8 cellular contexts compared by ENCODE assay signal in genomic region chr3:28575748-28576589, GRCh38.
DNase-seq lines count a peak whose midpoint lies in the region; ATAC-seq, FAIRE-seq and TF ChIP-seq lines count a peak whose summit lies in the region.

No MANE protein-coding gene starts in this region.

- H3K4me3 Mint-ChIP-seq in Caco-2 (ENCODE audit: unreplicated experiment) = no peak overlapping the region

- no peak for TF ChIP-seq CTCF in D721Med (IDR thresholded peaks at IDR 0.05; ENCODE audit: insufficient read depth, missing control alignments)
- no peak for TF ChIP-seq CTCF in fibroblast of lung (conservative IDR thresholded peaks at IDR 0.05 in 1 of 2, IDR thresholded peaks at IDR 0.05 in 1 of 2; ENCODE audit: low read depth in 1 of 2, low read length in 2 of 2)
- TF ChIP-seq CTCF in omental fat pad (IDR thresholded peaks at IDR 0.05) = no peak
- no peak for TF ChIP-seq CTCF in Caco-2 (IDR thresholded peaks at IDR 0.05; ENCODE audit: insufficient read depth in 1 of 2, low read depth in 1 of 2, low read length in 1 of 2, severe bottlenecking in 1 of 2, unreplicated experiment in 1 of 2)

- ATAC-seq in omental fat pad (ENCODE audit: low FRiP score) = peak; percentile 38
- ATAC-seq in GM18517 (IDR thresholded peaks at IDR 0.05; ENCODE audit: unreplicated experiment) = no peak

- H3K27me3 Mint-ChIP-seq in Caco-2 (ENCODE audit: insufficient read depth, unreplicated experiment) = peaks cover 18% of the 10 kb centered on the region

- no peaks in the 10 kb centered on the region for H3K9me3 ChIP-seq in fibroblast of lung (ENCODE audit: control insufficient read depth, insufficient read depth, low read depth, low read length)
- no peaks in the 10 kb centered on the region for H3K9me3 ChIP-seq in Caco-2

- H3K4me1 Mint-ChIP-seq in Caco-2 (ENCODE audit: low read depth, unreplicated experiment) = no peaks in the 10 kb centered on the region

- peak overlapping the region; percentile 77 for H3K4me2 ChIP-seq in fibroblast of lung (ENCODE audit: extremely low read depth, insufficient read depth, low read length)

- intact Hi-C loops in Caco-2 (cut with micrococcal nuclease; ENCODE audit: unreplicated experiment) = no loop called here

- CTCF ChIA-PET in Caco-2 (lab: Charles Lee) = no interaction called here

- H3K27me3 ChIP-seq in fibroblast of lung (ENCODE audit: control insufficient read depth, insufficient read depth, low read length) = peaks cover 31% of the 10 kb centered on the region
- no peaks in the 10 kb centered on the region for H3K27me3 ChIP-seq in Caco-2 (replicated peaks; ENCODE audit: control insufficient read depth, insufficient read depth, low read length)

- no peak overlapping the region for H3K27ac Mint-ChIP-seq in Caco-2 (ENCODE audit: unreplicated experiment)

- H3K4me3 ChIP-seq in fibroblast of lung (replicated peaks in 1 of 4; ENCODE audit: control extremely low read depth in 1 of 4, insufficient read depth in 1 of 4, low read depth in 3 of 4, low read length in 4 of 4) = peak overlapping the region; percentile 11 to 53 (median 44)
- no peak overlapping the region for H3K4me3 ChIP-seq in Caco-2 (ENCODE audit: low read depth, low read length)

- H2AFZ ChIP-seq in fibroblast of lung (ENCODE audit: low read length) = no peak overlapping the region

- H3K9me3 Mint-ChIP-seq in Caco-2 (ENCODE audit: unreplicated experiment) = no peaks in the 10 kb centered on the region

- H3K36me3 Mint-ChIP-seq in Caco-2 (ENCODE audit: insufficient read depth, unreplicated experiment) = no peaks in the 10 kb centered on the region

- no TSS peak for BruUV-seq in Caco-2 (replicated peaks; lab: Mats Ljungman, UMichigan)

- POLR2A ChIA-PET in Caco-2 (lab: Charles Lee) = no interaction called here

- peak; percentile 30 for DNase-seq in D721Med (ENCODE audit: insufficient read length, low spot score)
- DNase-seq in NCI-H446 (lab: John Stamatoyannopoulos, UW) = peak; percentile 17 to 43
- peak in 1 of 2 donors; percentile 27 for DNase-seq in fibroblast of lung (ENCODE audit: low read depth in 2 of 2)
- DNase-seq in omental fat pad (ENCODE audit: low spot score) = no peak
- no peak for DNase-seq in MV-4-11 (lab: John Stamatoyannopoulos, UW)
- no peak for DNase-seq in Caco-2
- DNase-seq in activated CD4-positive, alpha-beta T cell treated with anti-CD3 and anti-CD28 coated beads, Interleukin-2, amount 50 U/mL, for 1 hour = no peak

- no peaks in the 10 kb centered on the region for H4K20me1 ChIP-seq in fibroblast of lung (ENCODE audit: control insufficient read depth, extremely low read depth, insufficient read depth, low read length)

- H3K27ac ChIP-seq in fibroblast of lung (ENCODE audit: insufficient read depth, low read length) = no peak overlapping the region

- no peaks in the 10 kb centered on the region for H3K79me2 ChIP-seq in fibroblast of lung (ENCODE audit: control insufficient read depth, insufficient read depth, low read length)

- H3K4me1 ChIP-seq in fibroblast of lung (ENCODE audit: control insufficient read depth, extremely low read depth, insufficient read depth, low read length) (no peaks in the 10 kb centered on the region), Caco-2 (no peaks in the 10 kb centered on the region)

- H3K9ac ChIP-seq in fibroblast of lung (ENCODE audit: insufficient read depth, low read length) = no peak overlapping the region

- FAIRE-seq in D721Med (lab: Jason Lieb, UNC) = no peak

- H3K36me3 ChIP-seq in fibroblast of lung (ENCODE audit: control insufficient read depth, insufficient read depth, low read length) (no peaks in the 10 kb centered on the region), Caco-2 (ENCODE audit: control insufficient read depth, insufficient read depth, low read length) (no peaks in the 10 kb centered on the region)

Comparison
In these comparisons a context has a peak if more than half of its experiments do, and no peak if none do; other contexts are left out.
1. DNase-seq: peak in D721Med (single experiment) and NCI-H446 (2 of 2); none in omental fat pad (single experiment), MV-4-11 (single experiment), Caco-2 (0 of 2) and activated CD4-positive, alpha-beta T cell treated with anti-CD3 and anti-CD28 coated beads, Interleukin-2, amount 50 U/mL, for 1 hour (single experiment).